Comparison of ENCODE assay signal across 8 cellular contexts in genomic region chr1:33433509-33434362, GRCh38. TPM values are rescaled to one million over a fixed set of nuclear protein-coding genes. Genes with fewer than 3 reads are reported as not detected.
DNase-seq lines count a peak whose midpoint lies in the region; ATAC-seq and TF ChIP-seq lines count a peak whose summit lies in the region.

No MANE protein-coding gene starts in this region.

- TF ChIP-seq RAD21 in neural cell (conservative IDR thresholded peaks at IDR 0.05) = no peak

- no peak overlapping the region for H3K9ac ChIP-seq in neural cell (ENCODE audit: low read length)

- H4K20me1 ChIP-seq in neural cell (ENCODE audit: insufficient read depth) = no peaks in the 10 kb centered on the region

- no peak overlapping the region for H3K27ac ChIP-seq in neural cell (ENCODE audit: low read length)
- no peak overlapping the region for H3K27ac ChIP-seq in effector memory CD4-positive, alpha-beta T cell (ENCODE audit: insufficient read depth, low read length, poor library complexity, severe bottlenecking)

- H3K4me1 ChIP-seq in effector memory CD4-positive, alpha-beta T cell (ENCODE audit: control insufficient read depth, insufficient read depth, low read length, poor library complexity, severe bottlenecking) = peaks cover 7% of the 10 kb centered on the region

- TF ChIP-seq CTCF in NB4 (IDR thresholded peaks at IDR 0.05; ENCODE audit: low read depth, low read length) (no peak), neural cell (IDR thresholded peaks at IDR 0.05; ENCODE audit: poor library complexity, severe bottlenecking) (no peak)

- H3K36me3 ChIP-seq in neural cell (ENCODE audit: insufficient read depth, low read length) = no peaks in the 10 kb centered on the region
- no peaks in the 10 kb centered on the region for H3K36me3 ChIP-seq in effector memory CD4-positive, alpha-beta T cell (ENCODE audit: control insufficient read depth, insufficient read depth, low read length)

- ATAC-seq in HG02571 (IDR thresholded peaks at IDR 0.05; ENCODE audit: unreplicated experiment) = no peak
- ATAC-seq in HG02763 (IDR thresholded peaks at IDR 0.05; ENCODE audit: unreplicated experiment) = no peak
- no peak for ATAC-seq in HG03342 (IDR thresholded peaks at IDR 0.05; ENCODE audit: unreplicated experiment)

- no peak overlapping the region for H2AFZ ChIP-seq in neural cell (ENCODE audit: low read depth, low read length)

- no peaks in the 10 kb centered on the region for H3K9me2 ChIP-seq in neural cell (ENCODE audit: insufficient read depth, low read length)

- H3K27me3 ChIP-seq in neural cell (ENCODE audit: insufficient read depth, low read depth, low read length) = no peaks in the 10 kb centered on the region
- H3K27me3 ChIP-seq in effector memory CD4-positive, alpha-beta T cell (replicated peaks; ENCODE audit: control insufficient read depth, insufficient read depth, low read length, poor library complexity, severe bottlenecking) = no peaks in the 10 kb centered on the region

- H3K4me2 ChIP-seq in neural cell (ENCODE audit: low read length) = no peak overlapping the region

- no peaks in the 10 kb centered on the region for H3F3A ChIP-seq in neural cell (ENCODE audit: insufficient read depth, low read length, poor library complexity, severe bottlenecking)

- DNase-seq in CD1c-positive myeloid dendritic cell (ENCODE audit: extremely low spot score) (peak; percentile 95), NB4 (ENCODE audit: low read depth) (peak; percentile 98), dedifferentiated amniotic fluid mesenchymal stem cell (ENCODE audit: extremely low spot score) (peak; percentile 62)
- DNase-seq in effector memory CD4-positive, alpha-beta T cell = no peak

- H3K79me2 ChIP-seq in neural cell (replicated peaks; ENCODE audit: insufficient read depth, low read length) = peaks cover 14% of the 10 kb centered on the region

- no peaks in the 10 kb centered on the region for H3K9me3 ChIP-seq in neural cell (ENCODE audit: low read length)
- H3K9me3 ChIP-seq in effector memory CD4-positive, alpha-beta T cell (ENCODE audit: control insufficient read depth, low read length) = no peaks in the 10 kb centered on the region

- H3K4me3 ChIP-seq in NB4 (ENCODE audit: low read depth, low read length) (no peak overlapping the region), neural cell (ENCODE audit: low read length) (no peak overlapping the region)
- no peak overlapping the region for H3K4me3 ChIP-seq in effector memory CD4-positive, alpha-beta T cell (ENCODE audit: insufficient read depth, low read depth, low read length, poor library complexity, severe bottlenecking)

- TF ChIP-seq EP300 in neural cell (conservative IDR thresholded peaks at IDR 0.05; ENCODE audit: poor library complexity, severe bottlenecking) = no peak

- no peak for TF ChIP-seq POLR2A in NB4 (IDR thresholded peaks at IDR 0.05; ENCODE audit: extremely low read depth, insufficient read length)

TF ChIP-seq in neural cell, 6 proteins besides CTCF, POLR2A, EP300 and RAD21:
- TF ChIP-seq TAF1 (IDR thresholded peaks at IDR 0.05; ENCODE audit: low read depth) (no peak), REST (IDR thresholded peaks at IDR 0.05; ENCODE audit: borderline replicate concordance) (peak; percentile 91)

RNA-seq across cellular contexts. Expression of gene PHC2, which starts 2.8 kb away (rescaled TPM):
- polyA plus RNA-seq in neural cell = 171 and 179 TPM in 2 replicates
- polyA minus RNA-seq in neural cell = 154 and 155 TPM in 2 replicates

RNA-seq across cellular contexts. Expression of gene ZSCAN20, which starts 38.7 kb away (rescaled TPM):
- 3.3 and 4.4 TPM in 2 replicates for polyA plus RNA-seq in neural cell
- polyA minus RNA-seq in neural cell = 22.4 and 28.7 TPM in 2 replicates

Comparison
In these comparisons a context has a peak if more than half of its experiments do, and no peak if none do; other contexts are left out.
1. DNase-seq: peak in CD1c-positive myeloid dendritic cell (single experiment), NB4 (single experiment) and dedifferentiated amniotic fluid mesenchymal stem cell (single experiment); none in effector memory CD4-positive, alpha-beta T cell (0 of 3).